In the genomic region with DNA sequence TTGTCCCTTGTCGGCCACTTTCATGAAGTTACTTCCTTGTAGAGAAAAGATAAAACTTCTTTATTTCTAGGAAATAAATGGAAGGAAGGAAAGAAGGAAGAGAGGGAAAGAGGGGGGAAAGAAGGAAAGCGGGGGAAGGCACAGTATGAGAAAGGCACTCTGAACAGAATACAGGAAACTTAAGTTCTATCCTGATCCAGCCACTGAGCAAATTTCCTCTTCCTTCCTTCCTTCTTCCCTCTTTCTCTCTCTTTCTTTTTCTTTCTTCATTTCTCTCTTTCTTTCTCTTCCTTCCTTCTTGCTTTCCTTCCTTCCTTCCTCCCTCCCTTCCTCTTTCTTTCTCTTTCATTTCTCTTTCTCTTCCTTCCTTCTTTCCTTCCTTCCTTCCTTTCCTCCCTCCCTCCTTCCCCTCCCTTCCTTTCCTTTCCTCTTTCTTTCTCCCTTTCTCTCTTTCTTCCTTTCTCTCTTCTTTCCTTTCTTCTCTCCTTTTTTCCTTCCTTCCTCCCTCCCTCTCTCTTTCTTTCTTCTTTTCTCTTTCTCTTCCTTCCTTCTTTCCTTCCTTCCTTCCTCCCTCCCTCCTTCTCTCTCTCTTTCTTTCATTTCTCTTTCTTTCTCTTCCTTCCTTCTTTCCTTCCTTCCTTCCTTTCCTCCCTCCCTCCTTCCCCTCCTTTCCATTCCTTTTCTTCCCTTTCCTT, we compare ENCODE assay signal across 32 cellular contexts.
"Had no signal": no experiment of that assay in that cellular context is flagged by ENCODE, and none has a peak within 500 bp of the region (broad histone marks: within the 10 kb centered on the region; RNA-seq: fewer than 3 reads in every experiment).

No MANE protein-coding gene starts in this region.

- H3K79me2 ChIP-seq: parathyroid adenoma had no signal

- H3K36me3 Mint-ChIP-seq: naive thymus-derived CD8-positive, alpha-beta T cell; natural killer cell treated with Interleukin-12 subunit alpha and Interleukin-12 subunit beta and Interleukin-15 and Interleukin-18, amount 100 ng/mL, for 72 hours; neural progenitor cell; stimulated activated memory B cell treated with anti-CD40 and anti-IgM and Interleukin-4, amounts not matched to agents 10 μg/mL and 1 μg/mL and 100 μg/mL, for 72 hours; type B pancreatic cell had no signal

- H3K4me2 ChIP-seq: neural progenitor cell, smooth muscle cell had no signal

- H3K4me3 ChIP-seq: neural progenitor cell, ovary, psoas muscle, skin epidermis, smooth muscle cell, spleen, suprapubic skin, testis, tibial artery, transverse colon, upper lobe of right lung, uterus had no signal

- H3K27ac Mint-ChIP-seq: naive thymus-derived CD8-positive, alpha-beta T cell; natural killer cell treated with Interleukin-12 subunit alpha and Interleukin-12 subunit beta and Interleukin-15 and Interleukin-18, amount 100 ng/mL, for 72 hours; nephron progenitor cell; neural progenitor cell; progenitor cell of endocrine pancreas; stimulated activated memory B cell treated with anti-CD40 and anti-IgM and Interleukin-4, amounts not matched to agents 10 μg/mL and 1 μg/mL and 100 μg/mL, for 72 hours; type B pancreatic cell had no signal

- H3K9ac ChIP-seq: neural progenitor cell, parathyroid adenoma had no signal

- H3K27ac ChIP-seq: neural progenitor cell, ovary, parathyroid adenoma, psoas muscle, skin epidermis, spleen, suprapubic skin, testis, tibial artery, transverse colon, upper lobe of right lung, uterus had no signal

- ATAC-seq: naive thymus-derived CD8-positive, alpha-beta T cell; natural killer cell treated with Interleukin-12 subunit alpha and Interleukin-12 subunit beta and Interleukin-15 and Interleukin-18, amount 100 ng/mL, for 72 hours; psoas muscle; right cardiac atrium; sciatic nerve; stimulated activated memory B cell treated with anti-CD40 and anti-IgM and Interleukin-4, amounts not matched to agents 10 μg/mL and 1 μg/mL and 100 μg/mL, for 72 hours; stimulated activated naive CD8-positive, alpha-beta T cell treated with anti-CD3 and anti-CD28 coated beads, Interleukin-15, amount 100 ng/mL, for 72 hours; stimulated activated naive CD8-positive, alpha-beta T cell treated with anti-CD3 and anti-CD28 coated beads, Interleukin-15, Interleukin-2, amounts not matched to agents 100 U/mL and 50 U/mL, for 24 hours; upper lobe of right lung had no signal

- H3K9me3 ChIP-seq: ovary, psoas muscle, suprapubic skin, testis, tibial artery, transverse colon, upper lobe of right lung, uterus had no signal

- DNase-seq: naive thymus-derived CD8-positive, alpha-beta T cell; nephron progenitor cell; occipital lobe; ovary; posterior cingulate gyrus; psoas muscle; right cardiac atrium; spleen; stimulated activated CD4-positive, alpha-beta T cell treated with anti-CD3 and anti-CD28 coated beads, Interleukin-12 subunit alpha, Interleukin-12 subunit beta, amount 100 ng/mL, for 4 hours; stimulated activated CD4-positive, alpha-beta T cell treated with anti-CD3 and anti-CD28 coated beads, Interleukin-1b, Interleukin-23, amount 100 ng/mL, for 48 hours; stimulated activated CD4-positive, alpha-beta T cell treated with anti-CD3 and anti-CD28 coated beads, Interleukin-4, amount 100 ng/mL, for 1 hour; stimulated activated CD4-positive, alpha-beta T cell treated with anti-CD3 and anti-CD28 coated beads, Interleukin-4, amount 100 ng/mL, for 4 hours; stimulated activated CD8-positive, alpha-beta memory T cell treated with anti-CD3 and anti-CD28 coated beads, Interleukin-4, amount 100 ng/mL, for 48 hours; stimulated activated naive CD4-positive, alpha-beta T cell; stimulated activated naive CD8-positive, alpha-beta T cell treated with anti-CD3 and anti-CD28 coated beads, Interleukin-15, amount 100 ng/mL, for 72 hours; stimulated activated naive CD8-positive, alpha-beta T cell treated with anti-CD3 and anti-CD28 coated beads, Interleukin-15, Interleukin-2, amounts not matched to agents 100 U/mL and 50 U/mL, for 24 hours; substantia nigra; testis; tibial artery; transverse colon; upper lobe of right lung; uterus had no signal

- H3K4me3 Mint-ChIP-seq: naive thymus-derived CD8-positive, alpha-beta T cell; natural killer cell treated with Interleukin-12 subunit alpha and Interleukin-12 subunit beta and Interleukin-15 and Interleukin-18, amount 100 ng/mL, for 72 hours; nephron progenitor cell; neural progenitor cell; stimulated activated memory B cell treated with anti-CD40 and anti-IgM and Interleukin-4, amounts not matched to agents 10 μg/mL and 1 μg/mL and 100 μg/mL, for 72 hours; stimulated activated naive CD8-positive, alpha-beta T cell treated with anti-CD3 and anti-CD28 coated beads, Interleukin-15, amount 100 ng/mL, for 72 hours; type B pancreatic cell had no signal

- H3K27me3 ChIP-seq: neural progenitor cell, ovary, spleen, suprapubic skin, testis, tibial artery, transverse colon, upper lobe of right lung, uterus had no signal

- H3K4me1 Mint-ChIP-seq: naive thymus-derived CD8-positive, alpha-beta T cell; nephron progenitor cell; neural progenitor cell; stimulated activated memory B cell treated with anti-CD40 and anti-IgM and Interleukin-4, amounts not matched to agents 10 μg/mL and 1 μg/mL and 100 μg/mL, for 72 hours; stimulated activated naive CD8-positive, alpha-beta T cell treated with anti-CD3 and anti-CD28 coated beads, Interleukin-15, amount 100 ng/mL, for 72 hours had no signal

- H3K4me1 ChIP-seq: neural progenitor cell, parathyroid adenoma, psoas muscle, spleen, suprapubic skin, testis, tibial artery, transverse colon, upper lobe of right lung, uterus had no signal

- H3K9me3 Mint-ChIP-seq: neural progenitor cell, type B pancreatic cell had no signal

- H3K27me3 Mint-ChIP-seq: natural killer cell treated with Interleukin-12 subunit alpha and Interleukin-12 subunit beta and Interleukin-15 and Interleukin-18, amount 100 ng/mL, for 72 hours; stimulated activated memory B cell treated with anti-CD40 and anti-IgM and Interleukin-4, amounts not matched to agents 10 μg/mL and 1 μg/mL and 100 μg/mL, for 72 hours; stimulated activated naive CD8-positive, alpha-beta T cell treated with anti-CD3 and anti-CD28 coated beads, Interleukin-15, amount 100 ng/mL, for 72 hours had no signal

- H2AFZ ChIP-seq: neural progenitor cell, parathyroid adenoma had no signal
